In the genomic region with DNA sequence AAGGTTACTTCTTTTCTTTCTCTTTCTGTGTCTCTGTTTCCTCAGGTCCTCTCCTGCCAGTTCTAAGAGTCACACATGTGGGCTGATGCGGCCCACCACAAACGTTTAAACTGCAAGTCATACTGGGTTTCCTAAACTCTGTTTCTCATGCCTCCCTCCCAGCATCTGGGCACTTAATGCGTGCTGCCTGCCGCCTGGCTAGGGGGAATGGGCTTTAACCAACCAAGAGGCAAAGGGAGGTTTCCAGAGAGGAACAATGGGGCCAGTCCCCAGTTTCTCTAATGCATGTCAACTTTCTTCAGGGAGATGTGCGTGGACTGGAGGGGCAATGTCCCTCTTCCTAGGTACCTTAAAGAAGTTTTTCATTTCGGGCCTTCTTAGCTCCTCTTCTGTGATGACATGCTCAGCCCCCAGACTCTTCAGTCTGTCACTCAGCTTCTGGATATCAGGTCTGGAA, we compare ENCODE assay signal across 11 cellular contexts. TPM values are rescaled to one million over a fixed set of nuclear protein-coding genes. Genes with fewer than 3 reads are reported as not detected.
A peak's percentile ranks its signal among the peaks of the same experiment; 100 is the strongest.
DNase-seq lines count a peak whose midpoint lies in the region; ATAC-seq, FAIRE-seq and TF ChIP-seq lines count a peak whose summit lies in the region.
"Had no signal": no experiment of that assay in that cellular context is flagged by ENCODE, and none has a peak within 500 bp of the region (broad histone marks: within the 10 kb centered on the region; RNA-seq: fewer than 3 reads in every experiment).

No MANE protein-coding gene starts in this region.

- WGBS in H1 (ENCODE audit: extremely low coverage in 1 of 2, insufficient coverage in 1 of 2, insufficient read length in 1 of 2, insufficient replicate concordance in 2 of 2, low coverage in 1 of 2, low lambda C conversion rate in 2 of 2, missing lambda C conversion rate in 1 of 2), 2 experiments, result 91% methylated on average over 6 of the region's 6 CpGs; no CpG with 5 or more reads in 1 of the 2 experiments
- 58% methylated on average over 6 of the region's 6 CpGs for WGBS in smooth muscle cell (ENCODE audit: low lambda C conversion rate)

- peaks cover 6% of the 10 kb centered on the region for H3K36me3 Mint-ChIP-seq in progenitor cell of endocrine pancreas (ENCODE audit: insufficient read depth)
- H3K36me3 Mint-ChIP-seq in effector memory CD8-positive, alpha-beta T cell (ENCODE audit: insufficient read depth), result peaks cover 17% of the 10 kb centered on the region

- H3K4me3 ChIP-seq in HCT116 (replicated peaks in 1 of 2; ENCODE audit: low read depth in 1 of 2, low read length in 2 of 2) (no peak overlapping the region), Loucy (ENCODE audit: low read length, poor library complexity, severe bottlenecking) (no peak overlapping the region), H1 (ENCODE audit: extremely low read depth in 1 of 4, insufficient read depth in 2 of 4, low read depth in 3 of 4, low read length in 4 of 4) (no peak overlapping the region), smooth muscle cell (no peak overlapping the region)

- TF ChIP-seq POLR2A in HCT116 (IDR thresholded peaks at IDR 0.05; ENCODE audit: borderline replicate concordance, extremely low read depth, insufficient read depth, insufficient read length), result no peak
- TF ChIP-seq POLR2A in H1 (IDR thresholded peaks at IDR 0.05; ENCODE audit: control extremely low read depth in 1 of 2, low read depth in 2 of 2, low read length in 2 of 2), result no peak

- RAD21 ChIA-PET in HCT116 (lab: Charles Lee; ENCODE audit: low non-redundant PET in 1 of 2, low total read pairs in 2 of 2, uncharacterized antibody in 2 of 2, unreplicated experiment in 2 of 2), result no interaction called here

- no peak overlapping the region for H2BK12ac ChIP-seq in H1 (ENCODE audit: low read depth, low read length)

- H3K23ac ChIP-seq in H1 (ENCODE audit: insufficient read length), result no peak overlapping the region

- H3F3A ChIP-seq in Loucy (ENCODE audit: low read depth) (no peaks in the 10 kb centered on the region), smooth muscle cell (ENCODE audit: low read depth) (peaks cover 18% of the 10 kb centered on the region)

- peaks cover 4% of the 10 kb centered on the region for H3K4me1 Mint-ChIP-seq in progenitor cell of endocrine pancreas (ENCODE audit: low read depth)
- H3K4me1 Mint-ChIP-seq in effector memory CD8-positive, alpha-beta T cell (ENCODE audit: low read depth in 2 of 2), result peaks cover 3 to 4% of the 10 kb centered on the region in 2 donors

- H3K9me3 ChIP-seq in HCT116 (ENCODE audit: control insufficient read depth in 1 of 2, insufficient read depth in 1 of 2, low read depth in 1 of 2, low read length in 2 of 2), result no peaks in the 10 kb centered on the region
- H3K9me3 ChIP-seq in Loucy (ENCODE audit: insufficient read depth, low read depth, low read length), result no peaks in the 10 kb centered on the region
- H3K9me3 ChIP-seq in H1 (ENCODE audit: insufficient read depth in 2 of 2, low read depth in 1 of 2, low read length in 1 of 2), result no peaks in the 10 kb centered on the region
- no peaks in the 10 kb centered on the region for H3K9me3 ChIP-seq in smooth muscle cell (replicated peaks; ENCODE audit: low read depth)

- no peak overlapping the region for H3K4me2 ChIP-seq in HCT116 (ENCODE audit: low read length)
- H3K4me2 ChIP-seq in Loucy (ENCODE audit: low read depth, low read length, poor library complexity, severe bottlenecking), result peak overlapping the region; percentile 26
- no peak overlapping the region for H3K4me2 ChIP-seq in H1 (ENCODE audit: insufficient read depth in 1 of 2, low read depth in 2 of 2, low read length in 2 of 2)
- peak overlapping the region; percentile 59 for H3K4me2 ChIP-seq in smooth muscle cell

- H3K27ac ChIP-seq in HCT116 (ENCODE audit: low read depth, low read length) (0 out of 2 replicates have a peak overlapping the region, but pooled peaks have one; percentile 23), H1 (ENCODE audit: low read depth, low read length) (no peak overlapping the region), smooth muscle cell (ENCODE audit: low read depth) (peak overlapping the region; percentile 98)

- no peaks in the 10 kb centered on the region for H4K20me1 ChIP-seq in HCT116 (ENCODE audit: insufficient read depth)
- H4K20me1 ChIP-seq in Loucy (ENCODE audit: insufficient read depth, low read length, poor library complexity, severe bottlenecking), result no peaks in the 10 kb centered on the region
- peaks cover 0 to 2% of the 10 kb centered on the region in 2 experiments for H4K20me1 ChIP-seq in H1 (replicated peaks in 1 of 2; ENCODE audit: control insufficient read depth in 1 of 2, insufficient read depth in 2 of 2, low read length in 2 of 2)
- H4K20me1 ChIP-seq in smooth muscle cell (ENCODE audit: low read depth), result no peaks in the 10 kb centered on the region

- H3K9me2 ChIP-seq in HCT116 (ENCODE audit: insufficient read depth) (no peaks in the 10 kb centered on the region), Loucy (replicated peaks; ENCODE audit: low read depth, low read length) (no peaks in the 10 kb centered on the region)

- TF ChIP-seq CTCF in HCT116 (IDR thresholded peaks at IDR 0.05 in 2 of 3, conservative IDR thresholded peaks at IDR 0.05 in 1 of 3; ENCODE audit: borderline replicate concordance in 1 of 3, insufficient read depth in 1 of 3, low read depth in 2 of 3, low read length in 2 of 3), result no peak
- TF ChIP-seq CTCF in Loucy (conservative IDR thresholded peaks at IDR 0.05; ENCODE audit: low read length), result no peak
- no peak for TF ChIP-seq CTCF in H1 (IDR thresholded peaks at IDR 0.05; ENCODE audit: control extremely low read depth in 1 of 3, insufficient read depth in 1 of 3, low read depth in 1 of 3, low read length in 3 of 3)
- no peak for TF ChIP-seq CTCF in smooth muscle cell (IDR thresholded peaks at IDR 0.05; ENCODE audit: borderline replicate concordance, insufficient read depth, poor library complexity, severe bottlenecking)
- TF ChIP-seq CTCF in progenitor cell of endocrine pancreas (IDR thresholded peaks at IDR 0.05; ENCODE audit: unreplicated experiment), result no peak

- no peaks in the 10 kb centered on the region for H3K79me1 ChIP-seq in H1 (ENCODE audit: low read depth, low read length)

- no peak overlapping the region for H3K56ac ChIP-seq in H1 (replicated peaks; ENCODE audit: insufficient read length, low read depth, low read length)

- DNase-seq in HCT116 (ENCODE audit: low read depth, low spot score), result no peak
- DNase-seq in H1 (ENCODE audit: low read depth in 1 of 2, low spot score in 2 of 2), result no peak
- no peak for DNase-seq in smooth muscle cell (lab: John Stamatoyannopoulos, UW; ENCODE audit: unreplicated experiment)
- no peak for DNase-seq in progenitor cell of endocrine pancreas (ENCODE audit: low spot score, unreplicated experiment)
- no peak for DNase-seq in effector memory CD8-positive, alpha-beta T cell
- no peak for DNase-seq in Ammon's horn (ENCODE audit: low spot score)
- DNase-seq: NCI-H1694 treated with DMSO at 0.1 percent for 48 hours, NCI-H69, RPMI8226 had no signal

- TF ChIP-seq RAD21 in HCT116 (IDR thresholded peaks at IDR 0.05; ENCODE audit: low read depth) (no peak), H1 (IDR thresholded peaks at IDR 0.05 in 1 of 2, conservative IDR thresholded peaks at IDR 0.05 in 1 of 2; ENCODE audit: low read depth in 2 of 2, low read length in 2 of 2) (no peak)

- no peaks in the 10 kb centered on the region for H3K9me3 Mint-ChIP-seq in progenitor cell of endocrine pancreas (ENCODE audit: low read depth)
- H3K9me3 Mint-ChIP-seq in effector memory CD8-positive, alpha-beta T cell, result no peaks in the 10 kb centered on the region

- H4K8ac ChIP-seq in H1 (ENCODE audit: extremely low read depth, insufficient read depth, low read length), result no peak overlapping the region

- H2BK120ac ChIP-seq in H1 (replicated peaks; ENCODE audit: low read depth, low read length), result no peak overlapping the region

- no peak overlapping the region for H3K27ac Mint-ChIP-seq in progenitor cell of endocrine pancreas
- no peak overlapping the region for H3K27ac Mint-ChIP-seq in effector memory CD8-positive, alpha-beta T cell

- peak overlapping the region; percentile 19; the same call in 1 of the 2 replicates for H2BK5ac ChIP-seq in H1 (ENCODE audit: low read depth, low read length)

- no peak for ATAC-seq in HCT116
- ATAC-seq in effector memory CD8-positive, alpha-beta T cell (replicated peaks), result no peak

- FAIRE-seq in H1 (lab: Jason Lieb, UNC), result no peak
- FAIRE-seq: frontal cortex had no signal

- no peak overlapping the region for H3K18ac ChIP-seq in H1 (ENCODE audit: extremely low read depth, low read length)

- H3K23me2 ChIP-seq in H1 (ENCODE audit: low read depth, low read length), result no peaks in the 10 kb centered on the region

- no peak overlapping the region for H4K5ac ChIP-seq in H1 (ENCODE audit: insufficient read length, low read depth, low read length)

- H3K36me3 ChIP-seq in HCT116 (ENCODE audit: control insufficient read depth in 1 of 2, insufficient read depth in 2 of 2, low read length in 2 of 2) (peaks cover 15 to 44% of the 10 kb centered on the region in 2 experiments; a peak in 3 of 4 replicates), Loucy (ENCODE audit: insufficient read depth, low read length) (no peaks in the 10 kb centered on the region), H1 (ENCODE audit: control insufficient read depth in 2 of 4, insufficient read depth in 4 of 4, low read length in 3 of 4) (peaks cover 2 to 31% (median 21%) of the 10 kb centered on the region in 4 experiments; a peak in 6 of 8 replicates), smooth muscle cell (ENCODE audit: low read depth) (no peaks in the 10 kb centered on the region)

- H3K9ac ChIP-seq in HCT116 (ENCODE audit: low read length) (no peak overlapping the region), Loucy (ENCODE audit: low read depth, low read length, poor library complexity, severe bottlenecking) (peak overlapping the region; percentile 42), H1 (replicated peaks in 1 of 4; ENCODE audit: extremely low read depth in 1 of 4, low read depth in 3 of 4, low read length in 3 of 4) (no peak overlapping the region), smooth muscle cell (ENCODE audit: low read depth) (peak overlapping the region; percentile 72)

- intact Hi-C loops in HCT116 (cut with micrococcal nuclease), result loop anchor here (5.0 kb wide), 1 partner anchor 414 kb away; no protein-coding TSS in a partner anchor

- TF ChIP-seq EP300 in H1 (IDR thresholded peaks at IDR 0.05; ENCODE audit: borderline replicate concordance in 1 of 2, low read depth in 2 of 2, low read length in 2 of 2), result no peak

- BruUV-seq in HCT116 (replicated peaks; lab: Mats Ljungman, UMichigan), result no TSS peak

- H3K14ac ChIP-seq in H1 (ENCODE audit: insufficient read length), result no peak overlapping the region

- no peaks in the 10 kb centered on the region for H3K79me2 ChIP-seq in HCT116 (ENCODE audit: insufficient read depth, low read length)
- H3K79me2 ChIP-seq in Loucy (ENCODE audit: insufficient read depth, low read length), result no peaks in the 10 kb centered on the region
- no peaks in the 10 kb centered on the region for H3K79me2 ChIP-seq in H1 (ENCODE audit: control insufficient read depth in 1 of 2, insufficient read depth in 2 of 2, low read length in 2 of 2)
- no peaks in the 10 kb centered on the region for H3K79me2 ChIP-seq in smooth muscle cell (ENCODE audit: low read depth)

- H2AFZ ChIP-seq in HCT116 (ENCODE audit: low read depth, low read length, poor library complexity, severe bottlenecking), result no peak overlapping the region
- no peak overlapping the region for H2AFZ ChIP-seq in Loucy (ENCODE audit: low read length)
- H2AFZ ChIP-seq in H1 (ENCODE audit: low read length), result no peak overlapping the region
- no peak overlapping the region for H2AFZ ChIP-seq in smooth muscle cell (ENCODE audit: low read depth)

- no peak overlapping the region for H3K4me3 Mint-ChIP-seq in progenitor cell of endocrine pancreas (ENCODE audit: low read depth)
- H3K4me3 Mint-ChIP-seq in effector memory CD8-positive, alpha-beta T cell, result no peak overlapping the region

- no peak overlapping the region for H2AK5ac ChIP-seq in H1 (ENCODE audit: low read depth, low read length)

- H3K27me3 Mint-ChIP-seq in progenitor cell of endocrine pancreas, result no peaks in the 10 kb centered on the region
- H3K27me3 Mint-ChIP-seq in effector memory CD8-positive, alpha-beta T cell, result no peaks in the 10 kb centered on the region

- H4K91ac ChIP-seq in H1 (replicated peaks; ENCODE audit: insufficient read length, low read length), result no peak overlapping the region

- POLR2A ChIA-PET in HCT116 (lab: Charles Lee) (no interaction called here), H1 (lab: Charles Lee; ENCODE audit: partially characterized antibody) (interaction anchor here (0.7 to 1.7 kb wide), 4 partner anchors 20 to 77 kb away, joined by 3 to 6 read pairs (median 4); a partner anchor contains a TSS)

- H3K4ac ChIP-seq in H1 (replicated peaks; ENCODE audit: insufficient read length, low read depth, low read length), result no peak overlapping the region

- H3K4me1 ChIP-seq in HCT116 (ENCODE audit: control insufficient read depth in 1 of 2, insufficient read depth in 2 of 2, low read length in 2 of 2) (peaks cover 7 to 14% of the 10 kb centered on the region in 2 experiments), Loucy (ENCODE audit: insufficient read depth, low read length, poor library complexity, severe bottlenecking) (peaks cover 17% of the 10 kb centered on the region), H1 (replicated peaks in 1 of 4; ENCODE audit: control insufficient read depth in 3 of 4, insufficient read depth in 4 of 4, low read length in 3 of 4) (peaks cover 0 to 6% (median 2%) of the 10 kb centered on the region in 4 experiments; a peak in 2 of 7 replicates), smooth muscle cell (ENCODE audit: low read depth) (peaks cover 7% of the 10 kb centered on the region)

- no peak overlapping the region for H2BK20ac ChIP-seq in H1 (ENCODE audit: low read length)

- CTCF ChIA-PET in HCT116 (lab: Charles Lee), result interaction anchor here (1.3 to 4.9 kb wide), 5 partner anchors 7 to 318 kb away, joined by 3 to 59 read pairs (median 8); a partner anchor contains a TSS
- CTCF ChIA-PET in H1 (lab: Charles Lee; ENCODE audit: partially characterized antibody), result interaction anchor here (0.7 to 5.3 kb wide), 33 partner anchors 9 to 327 kb away, joined by 3 to 20 read pairs (median 5); a partner anchor contains a TSS

- H3K27me3 ChIP-seq in HCT116 (ENCODE audit: insufficient read depth, low read length) (no peaks in the 10 kb centered on the region), Loucy (ENCODE audit: insufficient read depth, low read length, poor library complexity, severe bottlenecking) (no peaks in the 10 kb centered on the region), H1 (replicated peaks in 1 of 4; ENCODE audit: control insufficient read depth in 3 of 4, extremely low read depth in 1 of 4, insufficient read depth in 3 of 4, low read length in 3 of 4) (no peaks in the 10 kb centered on the region), smooth muscle cell (ENCODE audit: low read depth) (no peaks in the 10 kb centered on the region)

- H2BK15ac ChIP-seq in H1 (ENCODE audit: low read length), result no peak overlapping the region

RNA-seq across cellular contexts. Expression of a gene that starts 19.9 kb away (rescaled TPM):
- total RNA-seq in HCT116 (2021; ENCODE audit: unreplicated experiment) (69.0 TPM), smooth muscle cell (50.1 and 53.9 TPM in 2 replicates), progenitor cell of endocrine pancreas (108 and 111 TPM in 2 replicates)
- 58.2 and 66.6 TPM in 2 replicates for polyA plus RNA-seq in HCT116 (2012)
- 83.5 and 86.5 TPM in 2 replicates for total RNA-seq in H1 (2021; fragmentation: NEBNext Ultra II Directional; extraction: Animal tissue kit (Norgen Biotek cat#: 25700))
- polyA plus RNA-seq in H1 (2011; rRNA removed) (32.0 and 34.9 TPM in 2 replicates), smooth muscle cell (92.5 and 98.7 TPM in 2 replicates)
- 69.0 TPM for polyA plus RNA-seq in H1 (2011; cell fraction: cytosol; rRNA removed)
- 35.6 TPM for polyA plus RNA-seq in H1 (2011; cell fraction: nucleus; rRNA removed)
- polyA plus RNA-seq in H1 (2012, experiment 1 of 2), result 78.5 to 101 TPM (median 84.8 TPM) in 4 replicates
- 36.3 TPM for polyA plus RNA-seq in H1 (2012, experiment 2 of 2)
- 81.6 TPM for polyA plus RNA-seq in H1 (2013, experiment 1 of 2)
- 79.9 TPM for polyA plus RNA-seq in H1 (2013, experiment 2 of 2)
- polyA minus RNA-seq in H1 (2011; rRNA and poly(A)+ RNA removed), result 23.4 and 28.6 TPM in 2 replicates
- polyA minus RNA-seq in H1 (2011; cell fraction: cytosol; rRNA and poly(A)+ RNA removed), result 26.5 TPM
- 32.2 TPM for polyA minus RNA-seq in H1 (2011; cell fraction: nucleus; rRNA and poly(A)+ RNA removed)

RNA-seq across cellular contexts. Expression of a gene that starts 29.1 kb away (rescaled TPM):
- 42.9 TPM for total RNA-seq in HCT116 (2021; ENCODE audit: unreplicated experiment)
- polyA plus RNA-seq in HCT116 (2012), result 38.4 and 45.7 TPM in 2 replicates
- total RNA-seq in H1 (2021; fragmentation: NEBNext Ultra II Directional; extraction: Animal tissue kit (Norgen Biotek cat#: 25700)), result 24.4 and 26.5 TPM in 2 replicates
- polyA plus RNA-seq in H1 (2011; rRNA removed), result 24.2 and 28.2 TPM in 2 replicates
- polyA plus RNA-seq in H1 (2011; cell fraction: cytosol; rRNA removed), result 31.6 TPM
- 39.5 TPM for polyA plus RNA-seq in H1 (2011; cell fraction: nucleus; rRNA removed)
- polyA plus RNA-seq in H1 (2012, experiment 1 of 2), result 18.0 to 37.4 TPM (median 33.6 TPM) in 4 replicates
- polyA plus RNA-seq in H1 (2012, experiment 2 of 2), result 33.1 TPM
- polyA plus RNA-seq in H1 (2013, experiment 1 of 2), result 25.0 TPM
- 25.4 TPM for polyA plus RNA-seq in H1 (2013, experiment 2 of 2)
- polyA minus RNA-seq in H1 (2011; rRNA and poly(A)+ RNA removed), result 23.2 and 34.1 TPM in 2 replicates
- 14.5 TPM for polyA minus RNA-seq in H1 (2011; cell fraction: cytosol; rRNA and poly(A)+ RNA removed)
- polyA minus RNA-seq in H1 (2011; cell fraction: nucleus; rRNA and poly(A)+ RNA removed), result 27.7 TPM
- 11.6 and 17.7 TPM in 2 replicates for total RNA-seq in smooth muscle cell
- 39.8 and 43.8 TPM in 2 replicates for polyA plus RNA-seq in smooth muscle cell
- 28.8 and 35.9 TPM in 2 replicates for total RNA-seq in progenitor cell of endocrine pancreas

RNA-seq across cellular contexts. Expression of a gene that starts 34.7 kb away (rescaled TPM):
- total RNA-seq in HCT116 (2021; ENCODE audit: unreplicated experiment) (40.7 TPM), smooth muscle cell (43.6 and 67.8 TPM in 2 replicates), progenitor cell of endocrine pancreas (74.0 and 79.4 TPM in 2 replicates)
- polyA plus RNA-seq in HCT116 (2012), result 48.2 and 58.7 TPM in 2 replicates
- total RNA-seq in H1 (2021; fragmentation: NEBNext Ultra II Directional; extraction: Animal tissue kit (Norgen Biotek cat#: 25700)), result 41.8 and 55.3 TPM in 2 replicates
- polyA plus RNA-seq in H1 (2011; rRNA removed) (33.8 and 57.0 TPM in 2 replicates), smooth muscle cell (39.8 and 41.1 TPM in 2 replicates)
- 41.3 TPM for polyA plus RNA-seq in H1 (2011; cell fraction: cytosol; rRNA removed)
- 84.9 TPM for polyA plus RNA-seq in H1 (2011; cell fraction: nucleus; rRNA removed)
- 23.1 to 40.3 TPM (median 37.9 TPM) in 4 replicates for polyA plus RNA-seq in H1 (2012, experiment 1 of 2)
- 38.4 TPM for polyA plus RNA-seq in H1 (2012, experiment 2 of 2)
- 29.7 TPM for polyA plus RNA-seq in H1 (2013, experiment 1 of 2)
- 33.1 TPM for polyA plus RNA-seq in H1 (2013, experiment 2 of 2)
- 39.2 and 41.2 TPM in 2 replicates for polyA minus RNA-seq in H1 (2011; rRNA and poly(A)+ RNA removed)
- polyA minus RNA-seq in H1 (2011; cell fraction: cytosol; rRNA and poly(A)+ RNA removed), result 79.9 TPM
- polyA minus RNA-seq in H1 (2011; cell fraction: nucleus; rRNA and poly(A)+ RNA removed), result 57.9 TPM

Comparison
In these comparisons a context has a peak if more than half of its experiments do, and no peak if none do; other contexts are left out.
1. H3K4me2 ChIP-seq: peak in Loucy (single experiment) and smooth muscle cell (single experiment); none in HCT116 (single experiment) and H1 (0 of 2).
2. H3K9ac ChIP-seq: peak in Loucy (single experiment) and smooth muscle cell (single experiment); none in HCT116 (single experiment) and H1 (0 of 4).